In the genomic region with DNA sequence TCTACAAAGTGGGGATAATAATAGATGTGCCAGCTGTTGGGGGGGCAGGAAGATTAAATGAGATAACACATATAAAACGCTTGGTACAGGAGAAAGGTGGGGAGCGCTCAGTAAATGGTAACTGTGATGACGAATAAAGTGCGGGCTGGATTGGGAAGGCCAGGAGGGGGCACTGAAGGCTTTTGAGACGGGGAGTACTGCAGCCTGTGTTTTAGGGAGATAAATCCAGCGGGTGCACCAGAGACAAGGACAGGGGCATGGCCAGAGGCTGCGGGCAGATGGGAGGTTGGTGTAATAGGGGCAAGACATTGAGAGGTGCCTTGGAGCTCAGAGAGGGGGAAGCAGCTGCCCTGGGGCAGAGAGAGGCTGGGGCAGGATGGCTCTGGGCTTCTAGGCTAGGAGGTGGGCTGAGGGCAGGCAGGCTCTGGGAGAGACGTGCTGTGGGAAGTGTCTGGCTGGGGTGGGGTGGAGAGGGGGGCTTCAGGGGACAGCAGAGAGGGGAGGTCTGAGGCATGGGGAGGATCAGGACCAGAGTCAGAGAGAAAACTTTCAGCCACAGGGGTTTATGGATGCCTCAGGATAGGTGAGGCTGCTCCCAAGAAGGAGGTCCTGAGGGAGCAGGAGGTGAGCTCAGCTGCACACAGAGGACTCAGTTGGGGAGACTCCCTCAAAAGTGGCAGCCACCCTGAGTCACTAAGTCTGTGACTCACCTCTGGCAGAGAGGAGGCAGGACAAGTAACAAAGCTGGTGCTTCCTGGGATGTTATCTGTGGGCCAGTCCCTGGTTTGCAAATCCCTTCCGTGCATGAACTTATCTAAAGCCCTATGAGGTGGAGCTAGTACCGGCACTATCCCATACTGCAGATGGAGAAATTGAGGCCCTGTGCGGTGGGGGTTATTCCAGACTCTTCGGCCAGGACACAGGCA, we compare ENCODE assay signal across 9 cellular contexts. TPM values are rescaled to one million over a fixed set of nuclear protein-coding genes. Genes with fewer than 3 reads are reported as not detected.
DNase-seq lines count a peak whose midpoint lies in the region; ATAC-seq and TF ChIP-seq lines count a peak whose summit lies in the region.
"Had no signal": no experiment of that assay in that cellular context is flagged by ENCODE, and none has a peak within 500 bp of the region (broad histone marks: within the 10 kb centered on the region; RNA-seq: fewer than 3 reads in every experiment).

No MANE protein-coding gene starts in this region.

- no peaks in the 10 kb centered on the region for H3K36me3 ChIP-seq in vagina

- peak overlapping the region; percentile 92 for H3K27ac Mint-ChIP-seq in activated CD8-positive, alpha-beta T cell treated with anti-CD3 and anti-CD28 coated beads, Interleukin-2, amount 10 ng/mL, durations not matched to agents 7 days and 5 days

- H3K4me3 ChIP-seq in epithelial cell of esophagus (ENCODE audit: low read length) (no peak overlapping the region), vagina (peak overlapping the region in 1 of 2 donors; percentile 20)

- H3K4me3 Mint-ChIP-seq in activated CD8-positive, alpha-beta T cell treated with anti-CD3 and anti-CD28 coated beads, Interleukin-2, amount 10 ng/mL, durations not matched to agents 7 days and 5 days: no peak overlapping the region

- DNase-seq in EH (ENCODE audit: low read depth) (peak; percentile 88), MV-4-11 (lab: John Stamatoyannopoulos, UW) (peak; percentile 74), epithelial cell of esophagus (ENCODE audit: low read depth) (peak; percentile 95), occipital lobe (lab: John Stamatoyannopoulos, UW) (peak; percentile 31), vagina (ENCODE audit: extremely low spot score in 2 of 2) (peak in 1 of 2 donors; percentile 97), COR-L47 (lab: John Stamatoyannopoulos, UW) (no peak)
- DNase-seq in activated CD8-positive, alpha-beta T cell treated with anti-CD3 and anti-CD28 coated beads, Interleukin-2, amount 10 ng/mL, durations not matched to agents 7 days and 5 days: peak; percentile 52

- H3K27ac ChIP-seq in vagina: peak overlapping the region; percentile 92

- peaks cover 44% of the 10 kb centered on the region for H3K4me1 Mint-ChIP-seq in activated CD8-positive, alpha-beta T cell treated with anti-CD3 and anti-CD28 coated beads, Interleukin-2, amount 10 ng/mL, durations not matched to agents 7 days and 5 days (ENCODE audit: low read depth)

- intact Hi-C loops in vagina (cut with DNase I): loop anchor here (2.0 to 5.0 kb wide), 4 partner anchors 55 to 1086 kb away; partner anchors contain the start of gene GIGYF2

- CTCF ChIA-PET in activated CD8-positive, alpha-beta T cell treated with anti-CD3 and anti-CD28 coated beads, Interleukin-2, amount 10 ng/mL, durations not matched to agents 7 days and 5 days (lab: Charles Lee): interaction anchor here (0.7 to 12.5 kb wide), 23 partner anchors 10 to 559 kb away, joined by 3 to 445 read pairs (median 6); partner anchors contain the start of genes COPS7B, NCL and PTMA

- no peak for ATAC-seq in activated CD8-positive, alpha-beta T cell treated with anti-CD3 and anti-CD28 coated beads, Interleukin-2, amount 10 ng/mL, durations not matched to agents 7 days and 5 days
- no peak for ATAC-seq in HG03469 (IDR thresholded peaks at IDR 0.05; ENCODE audit: unreplicated experiment)

- TF ChIP-seq CTCF in epithelial cell of esophagus (IDR thresholded peaks at IDR 0.05; ENCODE audit: insufficient read depth, low read depth, low read length, missing control alignments) (no peak), vagina (IDR thresholded peaks at IDR 0.05) (peak in 1 of 3 experiments; percentile 25)

- no peak for TF ChIP-seq POLR2A in vagina (IDR thresholded peaks at IDR 0.05)

- H3K27me3 ChIP-seq in vagina: no peaks in the 10 kb centered on the region

- H3K4me1 ChIP-seq in vagina: peaks cover 40% of the 10 kb centered on the region

- H3K27me3 Mint-ChIP-seq in activated CD8-positive, alpha-beta T cell treated with anti-CD3 and anti-CD28 coated beads, Interleukin-2, amount 10 ng/mL, durations not matched to agents 7 days and 5 days (ENCODE audit: low read depth): peaks cover 3% of the 10 kb centered on the region

- no peaks in the 10 kb centered on the region for H3K36me3 Mint-ChIP-seq in activated CD8-positive, alpha-beta T cell treated with anti-CD3 and anti-CD28 coated beads, Interleukin-2, amount 10 ng/mL, durations not matched to agents 7 days and 5 days (ENCODE audit: low read depth)

- H3K9me3 ChIP-seq in vagina: no peaks in the 10 kb centered on the region

- POLR2A ChIA-PET in activated CD8-positive, alpha-beta T cell treated with anti-CD3 and anti-CD28 coated beads, Interleukin-2, amount 10 ng/mL, durations not matched to agents 7 days and 5 days (lab: Charles Lee): interaction anchor here (0.8 to 6.3 kb wide), 9 partner anchors 10 to 147 kb away, joined by 3 to 129 read pairs (median 12); partner anchors contain the start of genes NCL and PTMA

- no peaks in the 10 kb centered on the region for H3K9me3 Mint-ChIP-seq in activated CD8-positive, alpha-beta T cell treated with anti-CD3 and anti-CD28 coated beads, Interleukin-2, amount 10 ng/mL, durations not matched to agents 7 days and 5 days (ENCODE audit: insufficient read depth)

RNA-seq across cellular contexts. Expression of gene TEX44, which starts 18.9 kb away (rescaled TPM):
- total RNA-seq in activated CD8-positive, alpha-beta T cell treated with anti-CD3 and anti-CD28 coated beads, Interleukin-2, amount 10 ng/mL, durations not matched to agents 7 days and 5 days: not detected
- not detected for total RNA-seq in occipital lobe
- not detected for total RNA-seq in vagina
- total RNA-seq: T-helper 1 cell treated with Interleukin-12 subunit alpha and Interleukin-12 subunit beta and Interleukin-4 antibody, amounts not matched to agents 30 ng/mL and 1 ng/mL, for 36 hours had no signal
